ENCODE assay signal across 17 cellular contexts in the genomic region with DNA sequence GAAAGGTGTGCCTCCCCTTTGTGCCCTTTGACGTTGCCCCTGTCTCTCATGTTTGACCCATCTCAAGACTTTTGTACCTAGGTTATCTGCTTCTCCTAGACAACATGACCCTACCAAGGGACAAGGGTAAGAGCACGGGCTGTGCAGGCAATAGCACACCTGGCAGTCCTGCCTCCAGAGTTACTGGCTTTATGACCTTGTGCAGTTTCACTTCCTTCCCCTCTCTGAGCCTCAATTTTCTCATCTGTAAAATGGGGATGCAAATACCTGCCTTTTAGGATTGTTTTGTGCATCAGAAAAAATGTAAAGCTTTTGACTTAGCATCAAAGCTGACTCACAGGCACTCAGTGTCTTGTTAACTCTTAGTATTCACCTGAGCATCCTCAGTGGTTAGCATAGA. TPM values are rescaled to one million over a fixed set of nuclear protein-coding genes. Genes with fewer than 3 reads are reported as not detected.
A peak's percentile ranks its signal among the peaks of the same experiment; 100 is the strongest.
DNase-seq lines count a peak whose midpoint lies in the region; ATAC-seq, FAIRE-seq and TF ChIP-seq lines count a peak whose summit lies in the region.
"Had no signal": no experiment of that assay in that cellular context is flagged by ENCODE, and none has a peak within 500 bp of the region (broad histone marks: within the 10 kb centered on the region; RNA-seq: fewer than 3 reads in every experiment).

No MANE protein-coding gene starts in this region.

- H3K36me3 ChIP-seq in Karpas-422 (ENCODE audit: insufficient read depth, low read length) = no peaks in the 10 kb centered on the region
- H3K36me3 ChIP-seq in K562 (ENCODE audit: control insufficient read depth, insufficient read depth, low read length) = 0 out of 3 replicates have a peak, but pooled peaks cover 2% of the 10 kb centered on the region
- H3K36me3 ChIP-seq in heart left ventricle = peaks cover 0 to 8% (median 0%) of the 10 kb centered on the region in 9 donors
- peaks cover 0 to 10% of the 10 kb centered on the region in 2 donors for H3K36me3 ChIP-seq in left lung
- H3K36me3 ChIP-seq: thyroid gland had no signal

- peak overlapping the region; percentile 59 for H3K9ac ChIP-seq in Karpas-422 (ENCODE audit: low read length)
- no peak overlapping the region for H3K9ac ChIP-seq in K562 (ENCODE audit: insufficient read depth in 1 of 2, low read depth in 2 of 2, low read length in 2 of 2)

- H3K9me3 Mint-ChIP-seq in activated naive CD4-positive, alpha-beta T cell treated with anti-CD3 and anti-CD28 coated beads for 36 hours = no peaks in the 10 kb centered on the region
- no peaks in the 10 kb centered on the region for H3K9me3 Mint-ChIP-seq in stimulated activated effector memory CD8-positive, alpha-beta T cell treated with anti-CD3 and anti-CD28 coated beads, Interleukin-12 subunit alpha, Interleukin-12 subunit beta, amount 100 ng/mL, for 72 hours
- H3K9me3 Mint-ChIP-seq: brain; natural killer cell treated with Interleukin-12 subunit alpha and Interleukin-12 subunit beta and Interleukin-15 and Interleukin-18, amount 100 ng/mL, for 72 hours had no signal

- peaks cover 57% of the 10 kb centered on the region for H3K4me1 Mint-ChIP-seq in activated naive CD4-positive, alpha-beta T cell treated with anti-CD3 and anti-CD28 coated beads for 36 hours (ENCODE audit: low read depth)
- H3K4me1 Mint-ChIP-seq in stimulated activated effector memory CD8-positive, alpha-beta T cell treated with anti-CD3 and anti-CD28 coated beads, Interleukin-12 subunit alpha, Interleukin-12 subunit beta, amount 100 ng/mL, for 72 hours = peaks cover 15% of the 10 kb centered on the region

- POLR2A ChIA-PET in K562 (lab: Yijun Ruan, JAX) = interaction anchor here (1.4 to 1.8 kb wide), 2 partner anchors 10 to 37 kb away, joined by 5 to 7 read pairs; a partner anchor contains a TSS

- intact Hi-C loops in activated naive CD4-positive, alpha-beta T cell treated with anti-CD3 and anti-CD28 coated beads for 36 hours (cut with micrococcal nuclease) = no loop called here
- intact Hi-C loops in K562 (cut with micrococcal nuclease) (loop anchor here (10.0 kb wide), 1 partner anchor 189 kb away; no protein-coding TSS in a partner anchor), heart left ventricle (cut with DNase I) (loop anchor here in 4 of 10 donors (5.0 to 10.0 kb wide), 4 partner anchors 37 to 509 kb away; a partner anchor contains a TSS), left lung (cut with DNase I) (no loop called here)

- TF ChIP-seq CTCF in K562 (IDR thresholded peaks at IDR 0.05 in 2 of 3, conservative IDR thresholded peaks at IDR 0.05 in 1 of 3; ENCODE audit: insufficient read depth in 2 of 3, low read depth in 1 of 3, low read length in 3 of 3) (no peak), heart left ventricle (IDR thresholded peaks at IDR 0.05) (no peak), left lung (IDR thresholded peaks at IDR 0.05) (no peak)

- TF ChIP-seq EP300 in K562 (IDR thresholded peaks at IDR 0.05; ENCODE audit: low read length) = no peak

- no peaks in the 10 kb centered on the region for H3K9me1 ChIP-seq in K562 (ENCODE audit: control insufficient read depth, insufficient read depth, low read length)

- H4K20me1 ChIP-seq in Karpas-422 (ENCODE audit: insufficient read depth, low read depth, low read length) = no peaks in the 10 kb centered on the region
- 0 out of 2 replicates have a peak, but pooled peaks cover 3% of the 10 kb centered on the region for H4K20me1 ChIP-seq in K562 (replicated peaks; ENCODE audit: control insufficient read depth, insufficient read depth, low read length)

- H3K4me2 ChIP-seq in Karpas-422 (ENCODE audit: low read depth, low read length, poor library complexity, severe bottlenecking) (peak overlapping the region; percentile 88), K562 (ENCODE audit: insufficient read depth, low read length) (no peak overlapping the region)

- H3K27ac ChIP-seq in Karpas-422 (ENCODE audit: low read length) (peak overlapping the region; percentile 91), K562 (ENCODE audit: extremely low read depth, low read depth, low read length) (no peak overlapping the region), heart left ventricle (no peak overlapping the region), left lung (no peak overlapping the region)
- H3K27ac ChIP-seq: thyroid gland had no signal

- no peak overlapping the region for H3K4me3 Mint-ChIP-seq in activated naive CD4-positive, alpha-beta T cell treated with anti-CD3 and anti-CD28 coated beads for 36 hours
- no peak overlapping the region for H3K4me3 Mint-ChIP-seq in stimulated activated effector memory CD8-positive, alpha-beta T cell treated with anti-CD3 and anti-CD28 coated beads, Interleukin-12 subunit alpha, Interleukin-12 subunit beta, amount 100 ng/mL, for 72 hours
- H3K4me3 Mint-ChIP-seq: brain; natural killer cell treated with Interleukin-12 subunit alpha and Interleukin-12 subunit beta and Interleukin-15 and Interleukin-18, amount 100 ng/mL, for 72 hours had no signal

- no peak for TF ChIP-seq POLR2A in K562 (conservative IDR thresholded peaks at IDR 0.05)
- TF ChIP-seq POLR2A in heart left ventricle (IDR thresholded peaks at IDR 0.05) = no peak

- DNase-seq in activated naive CD4-positive, alpha-beta T cell treated with anti-CD3 and anti-CD28 coated beads for 36 hours = no peak
- no peak for DNase-seq in activated naive CD4-positive, alpha-beta T cell treated with Interleukin-2 at 50 U/mL for 16 hours
- peak; percentile 89 for DNase-seq in Karpas-422
- no peak for DNase-seq in K562 (ENCODE audit: extremely low read depth in 1 of 4, low spot score in 3 of 4)
- DNase-seq in stimulated activated effector memory CD8-positive, alpha-beta T cell treated with anti-CD3 and anti-CD28 coated beads, Interleukin-12 subunit alpha, Interleukin-12 subunit beta, amount 100 ng/mL, for 72 hours (ENCODE audit: low spot score in 2 of 2) = no peak
- no peak for DNase-seq in heart left ventricle
- no peak for DNase-seq in left lung
- DNase-seq in activated CD4-positive, alpha-beta T cell treated with anti-CD3 and anti-CD28 coated beads, Interleukin-2, amount 50 U/mL, for 4 hours = no peak
- DNase-seq: COR-L47, GDM1, NCI-H2029 treated with DMSO at 0.1 percent for 48 hours, NCI-H510A treated with DMSO at 0.1 percent for 48 hours, SW 1271, thyroid gland had no signal

- no TSS peak for BruUV-seq in K562 (replicated peaks; lab: Mats Ljungman, UMichigan)

- peak overlapping the region; percentile 42 for H3K27ac Mint-ChIP-seq in activated naive CD4-positive, alpha-beta T cell treated with anti-CD3 and anti-CD28 coated beads for 36 hours
- H3K27ac Mint-ChIP-seq in stimulated activated effector memory CD8-positive, alpha-beta T cell treated with anti-CD3 and anti-CD28 coated beads, Interleukin-12 subunit alpha, Interleukin-12 subunit beta, amount 100 ng/mL, for 72 hours = peak overlapping the region; percentile 41
- H3K27ac Mint-ChIP-seq: natural killer cell treated with Interleukin-12 subunit alpha and Interleukin-12 subunit beta and Interleukin-15 and Interleukin-18, amount 100 ng/mL, for 72 hours had no signal

- WGBS in K562 (ENCODE audit: insufficient coverage, low coverage, missing lambda C conversion rate) = 8% methylated on average over 2 of the region's 2 CpGs
- WGBS in heart left ventricle, 4 donors = 69 to 92% (median 78%) methylated on average over 2 of the region's 2 CpGs

- H3K4me1 ChIP-seq in Karpas-422 (ENCODE audit: low read length) (peaks cover 53% of the 10 kb centered on the region), K562 (replicated peaks in 1 of 2; ENCODE audit: control insufficient read depth in 2 of 2, insufficient read depth in 2 of 2, low read length in 2 of 2) (peaks cover 3 to 6% of the 10 kb centered on the region in 2 experiments; a peak in 4 of 5 replicates), heart left ventricle (peaks cover 3 to 57% (median 39%) of the 10 kb centered on the region in 12 donors), left lung (peaks cover 13 to 37% of the 10 kb centered on the region in 2 donors)

- H3K27me3 ChIP-seq in Karpas-422 (ENCODE audit: low read length) = no peaks in the 10 kb centered on the region
- H3K27me3 ChIP-seq in K562 (ENCODE audit: control insufficient read depth in 2 of 2, insufficient read depth in 2 of 2, low read length in 2 of 2) = no peaks in the 10 kb centered on the region
- H3K27me3 ChIP-seq in heart left ventricle = no peaks in the 10 kb centered on the region
- no peaks in the 10 kb centered on the region for H3K27me3 ChIP-seq in left lung
- H3K27me3 ChIP-seq: thyroid gland had no signal

- ATAC-seq in K562 (no peak), heart left ventricle (no peak), left lung (no peak)
- no peak for ATAC-seq in stimulated activated effector memory CD8-positive, alpha-beta T cell treated with anti-CD3 and anti-CD28 coated beads, Interleukin-12 subunit alpha, Interleukin-12 subunit beta, amount 100 ng/mL, for 72 hours
- ATAC-seq: natural killer cell treated with Interleukin-12 subunit alpha and Interleukin-12 subunit beta and Interleukin-15 and Interleukin-18, amount 100 ng/mL, for 72 hours; Panc1 had no signal

- H3K9me2 ChIP-seq in Karpas-422 (replicated peaks; ENCODE audit: insufficient read depth, low read length) = no peaks in the 10 kb centered on the region

- H3K4me3 ChIP-seq in Karpas-422 (ENCODE audit: low read length) (peak overlapping the region; percentile 21; the same call in 1 of the 2 replicates), K562 (no peak overlapping the region), heart left ventricle (no peak overlapping the region), left lung (no peak overlapping the region)
- H3K4me3 ChIP-seq: thyroid gland had no signal

- TF ChIP-seq RAD21 in K562 (CRISPR knock-in tag; conservative IDR thresholded peaks at IDR 0.05 in 1 of 2, IDR thresholded peaks at IDR 0.05 in 1 of 2) = no peak

- CTCF ChIA-PET in activated naive CD4-positive, alpha-beta T cell treated with anti-CD3 and anti-CD28 coated beads for 36 hours (lab: Charles Lee) = interaction anchor here (0.6 to 9.7 kb wide), 4 partner anchors 18 to 62 kb away, joined by 3 to 390 read pairs (median 133); a partner anchor contains a TSS
- CTCF ChIA-PET in K562 (lab: Yijun Ruan, JAX; ENCODE audit: low intra/inter-chr PET ratio) = interaction anchor here (8.2 kb wide), 1 partner anchor 62 kb away, joined by 166 read pairs; no protein-coding TSS in a partner anchor

- H2AFZ ChIP-seq in Karpas-422 (ENCODE audit: low read length) (no peak overlapping the region), K562 (ENCODE audit: low read depth, low read length) (no peak overlapping the region)

- H3K9me3 ChIP-seq in Karpas-422 (ENCODE audit: low read length) (no peaks in the 10 kb centered on the region), K562 (replicated peaks; ENCODE audit: control insufficient read depth, insufficient read depth, low read depth, low read length) (no peaks in the 10 kb centered on the region), heart left ventricle (no peaks in the 10 kb centered on the region), left lung (no peaks in the 10 kb centered on the region)
- H3K9me3 ChIP-seq: thyroid gland had no signal

- in situ Hi-C loops in K562 (cut with MboI) = no loop called here

- peaks cover 20% of the 10 kb centered on the region for H3K36me3 Mint-ChIP-seq in activated naive CD4-positive, alpha-beta T cell treated with anti-CD3 and anti-CD28 coated beads for 36 hours (ENCODE audit: low read depth)
- peaks cover 8% of the 10 kb centered on the region for H3K36me3 Mint-ChIP-seq in stimulated activated effector memory CD8-positive, alpha-beta T cell treated with anti-CD3 and anti-CD28 coated beads, Interleukin-12 subunit alpha, Interleukin-12 subunit beta, amount 100 ng/mL, for 72 hours
- H3K36me3 Mint-ChIP-seq: natural killer cell treated with Interleukin-12 subunit alpha and Interleukin-12 subunit beta and Interleukin-15 and Interleukin-18, amount 100 ng/mL, for 72 hours had no signal

- no peak for FAIRE-seq in K562 (lab: Jason Lieb, UNC)

- H3K27me3 Mint-ChIP-seq in activated naive CD4-positive, alpha-beta T cell treated with anti-CD3 and anti-CD28 coated beads for 36 hours (ENCODE audit: low read depth) = no peaks in the 10 kb centered on the region
- H3K27me3 Mint-ChIP-seq: brain; natural killer cell treated with Interleukin-12 subunit alpha and Interleukin-12 subunit beta and Interleukin-15 and Interleukin-18, amount 100 ng/mL, for 72 hours had no signal

- H3K79me2 ChIP-seq in Karpas-422 (ENCODE audit: low read length) = no peaks in the 10 kb centered on the region
- no peaks in the 10 kb centered on the region for H3K79me2 ChIP-seq in K562 (ENCODE audit: control insufficient read depth, insufficient read depth, low read length)

RNA-seq across cellular contexts. Expression of a gene that starts 36.4 kb away (rescaled TPM):
- 10 to 100 TPM; 60.5 to 62.4 TPM for total RNA-seq in activated naive CD4-positive, alpha-beta T cell treated with anti-CD3 and anti-CD28 coated beads for 36 hours
- total RNA-seq in Karpas-422 (2014; rRNA removed; shearing (Covaris generic); ENCODE audit: low replicate concordance) = 24.4 and 57.3 TPM in 2 replicates
- 16.6 and 43.3 TPM in 2 replicates for total RNA-seq in K562 (2011; cell fraction: chromatin; rRNA removed; ENCODE audit: low replicate concordance)
- total RNA-seq in K562 (2011; cell fraction: nucleolus; rRNA removed) = 7.7 and 10.5 TPM in 2 replicates
- 22.9 and 45.5 TPM in 2 replicates for total RNA-seq in K562 (2011; cell fraction: nucleoplasm; rRNA removed)
- total RNA-seq in K562 (2014; rRNA removed) (4.2 and 7.4 TPM in 2 replicates), K562 (2014; rRNA removed; fragmentation: Illumina TruSeq; extraction: Trizol) (15.3 and 18.5 TPM in 2 replicates), K562 (2015; rRNA removed; fragmentation: Illumina TruSeq; extraction: Trizol) (12.4 and 13.8 TPM in 2 replicates), K562 (2021) (21.7 and 22.2 TPM in 2 replicates), heart left ventricle (10 to 100 TPM; 18.5 to 54.9 (median 36.5) TPM), left lung (10 to 100 TPM; 51.5 to 69.9 TPM)
- polyA plus RNA-seq in K562 (2011; rRNA removed) (9.2 and 12.9 TPM in 2 replicates), K562 (2014; fragmentation: Illumina TruSeq; extraction: Trizol) (8.9 and 12.9 TPM in 2 replicates), K562 (2014; fragmentation: Nextera tagmentation; extraction: Ambion mirVana) (1 to 10 TPM; 2.0 to 3.1 TPM), K562 (2014; rRNA removed) (7.0 and 7.3 TPM in 2 replicates), heart left ventricle (10 to 100 TPM in 1 of 2 donors, 1 to 10 TPM in 1; 5.0 to 11.3 TPM)
- polyA plus RNA-seq in K562 (2011; cell fraction: cytosol; rRNA removed) = 2.3 and 6.5 TPM in 2 replicates
- polyA plus RNA-seq in K562 (2011; cell fraction: nucleus; rRNA removed) = 15.1 and 25.1 TPM in 2 replicates
- polyA plus RNA-seq in K562 (2012) = 5.2 and 7.9 TPM in 2 replicates
- 9.9 and 16.0 TPM in 2 replicates for polyA minus RNA-seq in K562 (2011; rRNA and poly(A)+ RNA removed)
- polyA minus RNA-seq in K562 (2011; cell fraction: cytosol; rRNA and poly(A)+ RNA removed) = 5.3 and 11.2 TPM in 2 replicates
- 7.0 and 15.4 TPM in 2 replicates for polyA minus RNA-seq in K562 (2011; cell fraction: nucleus; rRNA and poly(A)+ RNA removed)
